ENCODE assay signal across 29 cellular contexts in the genomic region with DNA sequence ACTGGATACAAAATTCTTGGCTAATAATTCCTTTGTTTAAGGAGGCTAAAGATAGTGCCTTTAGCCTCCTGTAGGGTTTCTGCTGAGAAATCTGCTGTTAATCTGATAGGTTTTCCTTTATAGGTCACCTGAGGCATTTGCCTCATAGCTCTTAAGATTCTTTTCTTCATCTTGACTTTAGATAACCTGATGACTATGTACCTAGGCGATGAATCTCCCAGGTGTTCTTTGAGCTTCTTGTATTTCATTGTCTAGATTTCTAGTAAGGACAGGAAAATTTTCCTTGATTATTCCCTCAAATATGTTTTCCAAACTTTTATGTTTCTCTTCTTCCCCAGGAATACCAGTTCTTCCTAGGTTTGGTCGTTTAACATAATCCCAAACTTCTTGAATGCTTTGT.
"Had no signal": no experiment of that assay in that cellular context is flagged by ENCODE, and none has a peak within 500 bp of the region (broad histone marks: within the 10 kb centered on the region; RNA-seq: fewer than 3 reads in every experiment).

No MANE protein-coding gene starts in this region.

- H3K36me3 ChIP-seq: gastrocnemius medialis, heart left ventricle, WERI-Rb-1 had no signal

- H3K27ac Mint-ChIP-seq: activated B cell treated with CpG ODN at 0.5 μM for 24 hours; activated CD8-positive, alpha-beta T cell treated with anti-CD3 and anti-CD28 coated beads for 36 hours; activated naive CD8-positive, alpha-beta T cell; activated T-helper 17 cell treated with anti-CD3 and anti-CD28 coated beads, Interleukin-2, amount 50 U/mL, for 72 hours; dendritic cell treated with granulocyte-macrophage colony-stimulating factor and Interleukin-4, amounts not matched to agents 40 ng/mL and 50 ng/mL, for 4 days; T-helper 17 cell; T-helper 2 cell treated with Interferon-gamma antibody and Interleukin-4, amounts not matched to agents 5 μg/mL and 100 μg/mL, for 36 hours had no signal

- H3K27me3 Mint-ChIP-seq: dendritic cell treated with granulocyte-macrophage colony-stimulating factor and Interleukin-4, amounts not matched to agents 40 ng/mL and 50 ng/mL, for 4 days had no signal

- H3K4me1 Mint-ChIP-seq: activated B cell treated with CpG ODN at 0.5 μM for 24 hours; activated T-helper 17 cell treated with anti-CD3 and anti-CD28 coated beads, Interleukin-2, amount 50 U/mL, for 72 hours; central memory CD8-positive, alpha-beta T cell; T-helper 17 cell had no signal

- H3K4me1 ChIP-seq: body of pancreas, gastrocnemius medialis, heart left ventricle had no signal

- H3K9me3 ChIP-seq: body of pancreas, gastrocnemius medialis had no signal

- H3K4me3 ChIP-seq: body of pancreas, coronary artery, dorsolateral prefrontal cortex, gastrocnemius medialis, heart left ventricle had no signal

- H3K27me3 ChIP-seq: body of pancreas, dorsolateral prefrontal cortex, gastrocnemius medialis, heart left ventricle had no signal

- H3K4me3 Mint-ChIP-seq: activated B cell treated with CpG ODN at 0.5 μM for 24 hours; activated CD8-positive, alpha-beta T cell treated with anti-CD3 and anti-CD28 coated beads for 36 hours; activated naive CD8-positive, alpha-beta T cell; activated T-cell treated with anti-CD3 and anti-CD28 coated beads, Interleukin-2, amount 50 U/mL, for 4 hours; activated T-helper 17 cell treated with anti-CD3 and anti-CD28 coated beads, Interleukin-2, amount 50 U/mL, for 72 hours; central memory CD8-positive, alpha-beta T cell; dendritic cell treated with granulocyte-macrophage colony-stimulating factor and Interleukin-4, amounts not matched to agents 40 ng/mL and 50 ng/mL, for 4 days; T-helper 17 cell; T-helper 2 cell treated with Interferon-gamma antibody and Interleukin-4, amounts not matched to agents 5 μg/mL and 100 μg/mL, for 36 hours had no signal

- DNase-seq: activated B cell treated with CpG ODN at 0.5 μM for 24 hours; activated CD4-positive, alpha-beta T cell treated with anti-CD3 and anti-CD28 coated beads for 48 hours; activated CD4-positive, alpha-beta T cell treated with anti-CD3 and anti-CD28 coated beads, Interleukin-2, amount 50 U/mL, for 1 hour; activated CD4-positive, alpha-beta T cell treated with anti-CD3 and anti-CD28 coated beads, Interleukin-2, amount 50 U/mL, for 48 hours; activated CD8-positive, alpha-beta memory T cell treated with anti-CD3 and anti-CD28 coated beads for 24 hours; activated CD8-positive, alpha-beta T cell treated with anti-CD3 and anti-CD28 coated beads for 36 hours; activated effector memory CD4-positive, alpha-beta T cell treated with Interleukin-2 at 50 U/mL for 16 hours; activated gamma-delta T cell treated with Interleukin-2 at 50 U/mL for 16 hours; activated naive CD4-positive, alpha-beta T cell treated with anti-CD3 and anti-CD28 coated beads, Interleukin-2, amount 50 U/mL, for 16 hours; activated naive CD4-positive, alpha-beta T cell treated with Interleukin-2 at 50 U/mL for 16 hours; activated T-cell treated with anti-CD3 and anti-CD28 coated beads, Interleukin-2, amount 50 U/mL, for 4 hours; amygdala; aorta; body of pancreas; dorsolateral prefrontal cortex; effector memory CD4-positive, alpha-beta T cell; gastrocnemius medialis; glutamatergic neuron; heart left ventricle; T-helper 1 cell; T-helper 17 cell; WERI-Rb-1 had no signal

- ATAC-seq: activated CD4-positive, CD25-positive, alpha-beta regulatory T cell treated with anti-CD3 and anti-CD28 coated beads, Interleukin-2, amount 50 U/mL, for 24 hours; activated CD8-positive, alpha-beta T cell treated with anti-CD3 and anti-CD28 coated beads for 36 hours; activated T-cell treated with anti-CD3 and anti-CD28 coated beads, Interleukin-2, amount 50 U/mL, for 4 hours; activated T-helper 17 cell treated with anti-CD3 and anti-CD28 coated beads, Interleukin-2, amount 50 U/mL, for 72 hours; body of pancreas; gastrocnemius medialis; heart left ventricle; T-helper 17 cell had no signal

- H3K9me3 Mint-ChIP-seq: activated B cell treated with CpG ODN at 0.5 μM for 24 hours; activated CD8-positive, alpha-beta T cell treated with anti-CD3 and anti-CD28 coated beads for 36 hours; activated T-cell treated with anti-CD3 and anti-CD28 coated beads, Interleukin-2, amount 50 U/mL, for 4 hours; activated T-helper 17 cell treated with anti-CD3 and anti-CD28 coated beads, Interleukin-2, amount 50 U/mL, for 72 hours; central memory CD8-positive, alpha-beta T cell; dendritic cell treated with granulocyte-macrophage colony-stimulating factor and Interleukin-4, amounts not matched to agents 40 ng/mL and 50 ng/mL, for 4 days; T-helper 2 cell treated with Interferon-gamma antibody and Interleukin-4, amounts not matched to agents 5 μg/mL and 100 μg/mL, for 36 hours had no signal

- H3K27ac ChIP-seq: body of pancreas, coronary artery, dorsolateral prefrontal cortex, gastrocnemius medialis, heart left ventricle, WERI-Rb-1 had no signal

- H3K36me3 Mint-ChIP-seq: activated naive CD8-positive, alpha-beta T cell had no signal
